8 cellular contexts compared by ENCODE assay signal in the genomic region with DNA sequence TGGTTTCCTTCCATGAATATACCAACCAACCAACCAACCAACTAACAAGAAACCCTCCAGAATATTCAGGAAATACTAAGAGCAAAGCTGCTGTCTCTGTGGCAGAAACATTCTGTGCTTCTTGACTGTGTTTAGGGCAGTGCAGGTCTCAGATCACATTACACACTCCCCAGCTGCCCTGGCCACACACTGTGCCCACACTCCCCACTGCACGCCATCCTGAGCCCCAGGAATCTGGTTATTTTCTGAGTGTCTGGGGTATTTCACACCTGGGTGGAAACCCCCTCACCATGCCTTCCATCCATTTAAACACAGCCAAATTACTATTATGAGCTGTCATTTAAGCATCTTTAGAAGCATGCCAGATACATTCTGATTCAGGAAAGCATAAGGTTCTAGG.
DNase-seq lines count a peak whose midpoint lies in the region; ATAC-seq, FAIRE-seq and TF ChIP-seq lines count a peak whose summit lies in the region.

No MANE protein-coding gene starts in this region.

- DNase-seq in H4 (ENCODE audit: low spot score) (peak; percentile 58), glutamatergic neuron (no peak), NCI-H526 treated with DMSO at 0.1 percent for 48 hours (lab: John Stamatoyannopoulos, UW) (no peak), H54 (ENCODE audit: insufficient read length, low spot score) (no peak)
- DNase-seq in stimulated activated CD4-positive, alpha-beta T cell treated with anti-CD3 and anti-CD28 coated beads, Interleukin-4, amount 100 ng/mL, for 1 hour, result peak; percentile 50

- ATAC-seq in HG03095 (IDR thresholded peaks at IDR 0.05; ENCODE audit: unreplicated experiment) (no peak), HG03108 (IDR thresholded peaks at IDR 0.05; ENCODE audit: unreplicated experiment) (no peak)

- H3K27ac Mint-ChIP-seq in T-helper 1 cell treated with Interleukin-12 subunit alpha and Interleukin-12 subunit beta and Interleukin-4 antibody, amounts not matched to agents 30 μg/mL and 1 μg/mL, for 36 hours, result peak overlapping the region; percentile 85
- H3K27ac Mint-ChIP-seq in glutamatergic neuron (ENCODE audit: unreplicated experiment), result peak overlapping the region; percentile 98

- TF ChIP-seq CTCF in glutamatergic neuron (IDR thresholded peaks at IDR 0.05; ENCODE audit: partially characterized antibody, unreplicated experiment), result no peak

- no peak for FAIRE-seq in H54 (lab: Jason Lieb, UNC)

- no peak for TF ChIP-seq POLR2A in H54 (IDR thresholded peaks at IDR 0.05; ENCODE audit: low read depth, low read length)

- peaks cover 14% of the 10 kb centered on the region for H3K36me3 Mint-ChIP-seq in T-helper 1 cell treated with Interleukin-12 subunit alpha and Interleukin-12 subunit beta and Interleukin-4 antibody, amounts not matched to agents 30 μg/mL and 1 μg/mL, for 36 hours (ENCODE audit: low read depth)
- H3K36me3 Mint-ChIP-seq in glutamatergic neuron (ENCODE audit: unreplicated experiment), result no peaks in the 10 kb centered on the region

- peaks cover 48% of the 10 kb centered on the region for H3K4me1 Mint-ChIP-seq in T-helper 1 cell treated with Interleukin-12 subunit alpha and Interleukin-12 subunit beta and Interleukin-4 antibody, amounts not matched to agents 30 μg/mL and 1 μg/mL, for 36 hours (ENCODE audit: low read depth)
- H3K4me1 Mint-ChIP-seq in glutamatergic neuron (ENCODE audit: low read depth, unreplicated experiment), result peaks cover 14% of the 10 kb centered on the region

- H3K27me3 Mint-ChIP-seq in T-helper 1 cell treated with Interleukin-12 subunit alpha and Interleukin-12 subunit beta and Interleukin-4 antibody, amounts not matched to agents 30 μg/mL and 1 μg/mL, for 36 hours (ENCODE audit: low read depth), result no peaks in the 10 kb centered on the region
- H3K27me3 Mint-ChIP-seq in glutamatergic neuron (ENCODE audit: unreplicated experiment), result peaks cover 1% of the 10 kb centered on the region

- H3K4me3 Mint-ChIP-seq in T-helper 1 cell treated with Interleukin-12 subunit alpha and Interleukin-12 subunit beta and Interleukin-4 antibody, amounts not matched to agents 30 μg/mL and 1 μg/mL, for 36 hours, result peak overlapping the region; percentile 88
- peak overlapping the region; percentile 94 for H3K4me3 Mint-ChIP-seq in glutamatergic neuron (ENCODE audit: unreplicated experiment)

- peaks cover 5% of the 10 kb centered on the region for H3K9me3 Mint-ChIP-seq in T-helper 1 cell treated with Interleukin-12 subunit alpha and Interleukin-12 subunit beta and Interleukin-4 antibody, amounts not matched to agents 30 μg/mL and 1 μg/mL, for 36 hours
- H3K9me3 Mint-ChIP-seq in glutamatergic neuron (ENCODE audit: unreplicated experiment), result peaks cover 6% of the 10 kb centered on the region

Comparison
In these comparisons a context has a peak if more than half of its experiments do, and no peak if none do; other contexts are left out.
1. DNase-seq: peak in H4 (single experiment) and stimulated activated CD4-positive, alpha-beta T cell treated with anti-CD3 and anti-CD28 coated beads, Interleukin-4, amount 100 ng/mL, for 1 hour (single experiment); none in glutamatergic neuron (single experiment), NCI-H526 treated with DMSO at 0.1 percent for 48 hours (single experiment) and H54 (single experiment).